1 cellular context compared by ENCODE assay signal in the genomic region with DNA sequence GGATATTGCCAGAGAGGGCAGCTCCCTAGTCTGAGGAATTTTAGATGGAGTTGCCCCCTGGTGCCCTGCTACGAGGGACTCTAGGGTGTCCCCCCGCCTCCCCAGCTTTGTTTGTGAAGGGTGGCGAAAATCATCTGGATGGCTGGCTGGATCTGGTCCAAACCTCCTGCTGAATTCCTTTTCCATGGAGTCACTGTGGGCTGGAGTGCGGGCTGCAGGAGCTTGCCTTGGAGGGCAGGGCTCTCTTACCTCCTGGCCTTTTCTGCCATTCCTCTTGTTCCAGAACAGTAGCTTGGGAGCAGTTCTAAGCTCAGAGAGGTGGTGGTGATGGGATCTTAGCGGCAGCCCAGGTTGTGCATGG.
TF ChIP-seq lines count a peak whose summit lies in the region.

No MANE protein-coding gene starts in this region.

TF ChIP-seq in HEK293, 187 proteins besides CTCF, POLR2A, EP300 and RAD21 (continued from another document and continues in another):
- TF ChIP-seq, protein P1, sequence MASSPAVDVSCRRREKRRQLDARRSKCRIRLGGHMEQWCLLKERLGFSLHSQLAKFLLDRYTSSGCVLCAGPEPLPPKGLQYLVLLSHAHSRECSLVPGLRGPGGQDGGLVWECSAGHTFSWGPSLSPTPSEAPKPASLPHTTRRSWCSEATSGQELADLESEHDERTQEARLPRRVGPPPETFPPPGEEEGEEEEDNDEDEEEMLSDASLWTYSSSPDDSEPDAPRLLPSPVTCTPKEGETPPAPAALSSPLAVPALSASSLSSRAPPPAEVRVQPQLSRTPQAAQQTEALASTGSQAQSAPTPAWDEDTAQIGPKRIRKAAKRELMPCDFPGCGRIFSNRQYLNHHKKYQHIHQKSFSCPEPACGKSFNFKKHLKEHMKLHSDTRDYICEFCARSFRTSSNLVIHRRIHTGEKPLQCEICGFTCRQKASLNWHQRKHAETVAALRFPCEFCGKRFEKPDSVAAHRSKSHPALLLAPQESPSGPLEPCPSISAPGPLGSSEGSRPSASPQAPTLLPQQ (tag by site-specific recombination; IDR thresholded peaks at IDR 0.05): 0 out of 2 replicates have a peak, but pooled peaks have one; percentile 38
- TF ChIP-seq ZNF23 (tag by site-specific recombination; IDR thresholded peaks at IDR 0.05; ENCODE audit: borderline replicate concordance) (no peak), ZFP37 (tag by site-specific recombination; IDR thresholded peaks at IDR 0.05) (no peak), ZNF530 (tag by site-specific recombination; IDR thresholded peaks at IDR 0.05; ENCODE audit: low read depth) (no peak), ZNF146 (tag by site-specific recombination; IDR thresholded peaks at IDR 0.05) (no peak), GLIS1 (tag by site-specific recombination; IDR thresholded peaks at IDR 0.05) (peak; percentile 90), SALL2 (tag by site-specific recombination; IDR thresholded peaks at IDR 0.05; ENCODE audit: borderline replicate concordance) (no peak), GLIS2 (tag by site-specific recombination; IDR thresholded peaks at IDR 0.05) (peak; percentile 74), ZNF473 (tag by site-specific recombination; IDR thresholded peaks at IDR 0.05) (no peak), ZBTB20 (tag by site-specific recombination; IDR thresholded peaks at IDR 0.05) (no peak), ZNF138 (tag by site-specific recombination; IDR thresholded peaks at IDR 0.05; ENCODE audit: borderline replicate concordance) (no peak), SCRT2 (tag by site-specific recombination; IDR thresholded peaks at IDR 0.05) (no peak), ZNF114 (tag by site-specific recombination; IDR thresholded peaks at IDR 0.05) (no peak), ZNF664 (tag by site-specific recombination; IDR thresholded peaks at IDR 0.05) (no peak), ZNF248 (tag by site-specific recombination; IDR thresholded peaks at IDR 0.05) (no peak), HOXC10 (CRISPR knock-in tag; IDR thresholded peaks at IDR 0.05) (no peak), ZNF558 (tag by site-specific recombination; IDR thresholded peaks at IDR 0.05) (no peak), ZNF19 (tag by site-specific recombination; IDR thresholded peaks at IDR 0.05; ENCODE audit: low read depth) (no peak), ZFP69B (tag by site-specific recombination; IDR thresholded peaks at IDR 0.05) (no peak), ZBTB8A (tag by site-specific recombination; IDR thresholded peaks at IDR 0.05) (no peak), ZNF140 (tag by site-specific recombination; IDR thresholded peaks at IDR 0.05) (no peak), ZNF37A (tag by site-specific recombination; IDR thresholded peaks at IDR 0.05) (no peak), ZNF529 (tag by site-specific recombination; IDR thresholded peaks at IDR 0.05; ENCODE audit: insufficient replicate concordance) (no peak), GLI4 (tag by site-specific recombination; IDR thresholded peaks at IDR 0.05) (no peak), SP2 (tag by site-specific recombination; IDR thresholded peaks at IDR 0.05) (no peak), GLI2 (tag by site-specific recombination; IDR thresholded peaks at IDR 0.05; ENCODE audit: borderline replicate concordance, low read depth) (no peak), ZNF514 (tag by site-specific recombination; IDR thresholded peaks at IDR 0.05) (no peak), ZFHX2 (tag by site-specific recombination; conservative IDR thresholded peaks at IDR 0.05) (0 out of 2 replicates have a peak, but pooled peaks have one; percentile 24), ZNF707 (tag by site-specific recombination; IDR thresholded peaks at IDR 0.05) (no peak), ZNF16 (tag by site-specific recombination; IDR thresholded peaks at IDR 0.05; ENCODE audit: low read depth) (no peak), KLF1 (tag by site-specific recombination; IDR thresholded peaks at IDR 0.05) (peak; percentile 58; the same call in 1 of the 2 replicates), ZNF701 (tag by site-specific recombination; IDR thresholded peaks at IDR 0.05) (no peak), ZNF585B (tag by site-specific recombination; IDR thresholded peaks at IDR 0.05) (no peak), ZNF266 (tag by site-specific recombination; IDR thresholded peaks at IDR 0.05; ENCODE audit: low read depth) (no peak), ZNF354C (tag by site-specific recombination; IDR thresholded peaks at IDR 0.05; ENCODE audit: borderline replicate concordance, low read depth) (no peak), ZFP3 (tag by site-specific recombination; IDR thresholded peaks at IDR 0.05; ENCODE audit: low read depth) (no peak)
- TF ChIP-seq, protein P2, sequence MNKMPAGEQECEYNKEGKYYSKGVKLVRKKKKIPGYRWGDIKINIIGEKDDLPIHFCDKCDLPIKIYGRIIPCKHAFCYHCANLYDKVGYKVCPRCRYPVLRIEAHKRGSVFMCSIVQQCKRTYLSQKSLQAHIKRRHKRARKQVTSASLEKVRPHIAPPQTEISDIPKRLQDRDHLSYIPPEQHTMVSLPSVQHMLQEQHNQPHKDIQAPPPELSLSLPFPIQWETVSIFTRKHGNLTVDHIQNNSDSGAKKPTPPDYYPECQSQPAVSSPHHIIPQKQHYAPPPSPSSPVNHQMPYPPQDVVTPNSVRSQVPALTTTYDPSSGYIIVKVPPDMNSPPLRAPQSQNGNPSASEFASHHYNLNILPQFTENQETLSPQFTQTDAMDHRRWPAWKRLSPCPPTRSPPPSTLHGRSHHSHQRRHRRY (tag by site-specific recombination; IDR thresholded peaks at IDR 0.05): no peak
- TF ChIP-seq, protein P3, sequence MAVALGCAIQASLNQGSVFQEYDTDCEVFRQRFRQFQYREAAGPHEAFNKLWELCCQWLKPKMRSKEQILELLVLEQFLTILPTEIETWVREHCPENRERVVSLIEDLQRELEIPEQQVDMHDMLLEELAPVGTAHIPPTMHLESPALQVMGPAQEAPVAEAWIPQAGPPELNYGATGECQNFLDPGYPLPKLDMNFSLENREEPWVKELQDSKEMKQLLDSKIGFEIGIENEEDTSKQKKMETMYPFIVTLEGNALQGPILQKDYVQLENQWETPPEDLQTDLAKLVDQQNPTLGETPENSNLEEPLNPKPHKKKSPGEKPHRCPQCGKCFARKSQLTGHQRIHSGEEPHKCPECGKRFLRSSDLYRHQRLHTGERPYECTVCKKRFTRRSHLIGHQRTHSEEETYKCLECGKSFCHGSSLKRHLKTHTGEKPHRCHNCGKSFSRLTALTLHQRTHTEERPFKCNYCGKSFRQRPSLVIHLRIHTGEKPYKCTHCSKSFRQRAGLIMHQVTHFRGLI (tag by site-specific recombination; IDR thresholded peaks at IDR 0.05): no peak
- TF ChIP-seq, protein P4, sequence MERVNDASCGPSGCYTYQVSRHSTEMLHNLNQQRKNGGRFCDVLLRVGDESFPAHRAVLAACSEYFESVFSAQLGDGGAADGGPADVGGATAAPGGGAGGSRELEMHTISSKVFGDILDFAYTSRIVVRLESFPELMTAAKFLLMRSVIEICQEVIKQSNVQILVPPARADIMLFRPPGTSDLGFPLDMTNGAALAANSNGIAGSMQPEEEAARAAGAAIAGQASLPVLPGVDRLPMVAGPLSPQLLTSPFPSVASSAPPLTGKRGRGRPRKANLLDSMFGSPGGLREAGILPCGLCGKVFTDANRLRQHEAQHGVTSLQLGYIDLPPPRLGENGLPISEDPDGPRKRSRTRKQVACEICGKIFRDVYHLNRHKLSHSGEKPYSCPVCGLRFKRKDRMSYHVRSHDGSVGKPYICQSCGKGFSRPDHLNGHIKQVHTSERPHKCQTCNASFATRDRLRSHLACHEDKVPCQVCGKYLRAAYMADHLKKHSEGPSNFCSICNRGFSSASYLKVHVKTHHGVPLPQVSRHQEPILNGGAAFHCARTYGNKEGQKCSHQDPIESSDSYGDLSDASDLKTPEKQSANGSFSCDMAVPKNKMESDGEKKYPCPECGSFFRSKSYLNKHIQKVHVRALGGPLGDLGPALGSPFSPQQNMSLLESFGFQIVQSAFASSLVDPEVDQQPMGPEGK (tag by site-specific recombination; IDR thresholded peaks at IDR 0.05): peak; percentile 49; the same call in 1 of the 2 replicates
- TF ChIP-seq, protein P5, sequence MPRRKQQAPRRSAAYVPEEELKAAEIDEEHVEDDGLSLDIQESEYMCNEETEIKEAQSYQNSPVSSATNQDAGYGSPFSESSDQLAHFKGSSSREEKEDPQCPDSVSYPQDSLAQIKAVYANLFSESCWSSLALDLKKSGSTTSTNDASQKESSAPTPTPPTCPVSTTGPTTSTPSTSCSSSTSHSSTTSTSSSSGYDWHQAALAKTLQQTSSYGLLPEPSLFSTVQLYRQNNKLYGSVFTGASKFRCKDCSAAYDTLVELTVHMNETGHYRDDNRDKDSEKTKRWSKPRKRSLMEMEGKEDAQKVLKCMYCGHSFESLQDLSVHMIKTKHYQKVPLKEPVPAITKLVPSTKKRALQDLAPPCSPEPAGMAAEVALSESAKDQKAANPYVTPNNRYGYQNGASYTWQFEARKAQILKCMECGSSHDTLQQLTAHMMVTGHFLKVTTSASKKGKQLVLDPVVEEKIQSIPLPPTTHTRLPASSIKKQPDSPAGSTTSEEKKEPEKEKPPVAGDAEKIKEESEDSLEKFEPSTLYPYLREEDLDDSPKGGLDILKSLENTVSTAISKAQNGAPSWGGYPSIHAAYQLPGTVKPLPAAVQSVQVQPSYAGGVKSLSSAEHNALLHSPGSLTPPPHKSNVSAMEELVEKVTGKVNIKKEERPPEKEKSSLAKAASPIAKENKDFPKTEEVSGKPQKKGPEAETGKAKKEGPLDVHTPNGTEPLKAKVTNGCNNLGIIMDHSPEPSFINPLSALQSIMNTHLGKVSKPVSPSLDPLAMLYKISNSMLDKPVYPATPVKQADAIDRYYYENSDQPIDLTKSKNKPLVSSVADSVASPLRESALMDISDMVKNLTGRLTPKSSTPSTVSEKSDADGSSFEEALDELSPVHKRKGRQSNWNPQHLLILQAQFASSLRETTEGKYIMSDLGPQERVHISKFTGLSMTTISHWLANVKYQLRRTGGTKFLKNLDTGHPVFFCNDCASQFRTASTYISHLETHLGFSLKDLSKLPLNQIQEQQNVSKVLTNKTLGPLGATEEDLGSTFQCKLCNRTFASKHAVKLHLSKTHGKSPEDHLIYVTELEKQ (tag by site-specific recombination; IDR thresholded peaks at IDR 0.05; ENCODE audit: borderline replicate concordance): no peak
- TF ChIP-seq, protein P6, sequence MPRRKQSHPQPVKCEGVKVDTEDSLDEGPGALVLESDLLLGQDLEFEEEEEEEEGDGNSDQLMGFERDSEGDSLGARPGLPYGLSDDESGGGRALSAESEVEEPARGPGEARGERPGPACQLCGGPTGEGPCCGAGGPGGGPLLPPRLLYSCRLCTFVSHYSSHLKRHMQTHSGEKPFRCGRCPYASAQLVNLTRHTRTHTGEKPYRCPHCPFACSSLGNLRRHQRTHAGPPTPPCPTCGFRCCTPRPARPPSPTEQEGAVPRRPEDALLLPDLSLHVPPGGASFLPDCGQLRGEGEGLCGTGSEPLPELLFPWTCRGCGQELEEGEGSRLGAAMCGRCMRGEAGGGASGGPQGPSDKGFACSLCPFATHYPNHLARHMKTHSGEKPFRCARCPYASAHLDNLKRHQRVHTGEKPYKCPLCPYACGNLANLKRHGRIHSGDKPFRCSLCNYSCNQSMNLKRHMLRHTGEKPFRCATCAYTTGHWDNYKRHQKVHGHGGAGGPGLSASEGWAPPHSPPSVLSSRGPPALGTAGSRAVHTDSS (tag by site-specific recombination; IDR thresholded peaks at IDR 0.05): no peak
- TF ChIP-seq, protein P7, sequence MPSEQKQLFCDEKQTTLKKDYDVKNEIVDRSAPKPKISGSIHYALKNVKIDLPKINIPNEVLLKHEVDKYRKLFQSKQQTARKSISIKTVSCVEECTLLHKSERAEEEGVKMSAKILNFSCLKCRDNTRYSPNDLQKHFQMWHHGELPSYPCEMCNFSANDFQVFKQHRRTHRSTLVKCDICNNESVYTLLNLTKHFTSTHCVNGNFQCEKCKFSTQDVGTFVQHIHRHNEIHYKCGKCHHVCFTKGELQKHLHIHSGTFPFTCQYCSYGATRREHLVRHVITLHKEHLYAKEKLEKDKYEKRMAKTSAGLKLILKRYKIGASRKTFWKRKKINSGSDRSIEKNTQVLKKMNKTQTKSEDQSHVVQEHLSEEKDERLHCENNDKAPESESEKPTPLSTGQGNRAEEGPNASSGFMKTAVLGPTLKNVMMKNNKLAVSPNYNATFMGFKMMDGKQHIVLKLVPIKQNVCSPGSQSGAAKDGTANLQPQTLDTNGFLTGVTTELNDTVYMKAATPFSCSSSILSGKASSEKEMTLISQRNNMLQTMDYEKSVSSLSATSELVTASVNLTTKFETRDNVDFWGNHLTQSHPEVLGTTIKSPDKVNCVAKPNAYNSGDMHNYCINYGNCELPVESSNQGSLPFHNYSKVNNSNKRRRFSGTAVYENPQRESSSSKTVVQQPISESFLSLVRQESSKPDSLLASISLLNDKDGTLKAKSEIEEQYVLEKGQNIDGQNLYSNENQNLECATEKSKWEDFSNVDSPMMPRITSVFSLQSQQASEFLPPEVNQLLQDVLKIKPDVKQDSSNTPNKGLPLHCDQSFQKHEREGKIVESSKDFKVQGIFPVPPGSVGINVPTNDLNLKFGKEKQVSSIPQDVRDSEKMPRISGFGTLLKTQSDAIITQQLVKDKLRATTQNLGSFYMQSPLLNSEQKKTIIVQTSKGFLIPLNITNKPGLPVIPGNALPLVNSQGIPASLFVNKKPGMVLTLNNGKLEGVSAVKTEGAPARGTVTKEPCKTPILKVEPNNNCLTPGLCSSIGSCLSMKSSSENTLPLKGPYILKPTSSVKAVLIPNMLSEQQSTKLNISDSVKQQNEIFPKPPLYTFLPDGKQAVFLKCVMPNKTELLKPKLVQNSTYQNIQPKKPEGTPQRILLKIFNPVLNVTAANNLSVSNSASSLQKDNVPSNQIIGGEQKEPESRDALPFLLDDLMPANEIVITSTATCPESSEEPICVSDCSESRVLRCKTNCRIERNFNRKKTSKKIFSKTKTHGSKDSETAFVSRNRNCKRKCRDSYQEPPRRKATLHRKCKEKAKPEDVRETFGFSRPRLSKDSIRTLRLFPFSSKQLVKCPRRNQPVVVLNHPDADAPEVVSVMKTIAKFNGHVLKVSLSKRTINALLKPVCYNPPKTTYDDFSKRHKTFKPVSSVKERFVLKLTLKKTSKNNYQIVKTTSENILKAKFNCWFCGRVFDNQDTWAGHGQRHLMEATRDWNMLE (tag by site-specific recombination; conservative IDR thresholded peaks at IDR 0.05; ENCODE audit: low read depth): no peak
- TF ChIP-seq, protein P8, sequence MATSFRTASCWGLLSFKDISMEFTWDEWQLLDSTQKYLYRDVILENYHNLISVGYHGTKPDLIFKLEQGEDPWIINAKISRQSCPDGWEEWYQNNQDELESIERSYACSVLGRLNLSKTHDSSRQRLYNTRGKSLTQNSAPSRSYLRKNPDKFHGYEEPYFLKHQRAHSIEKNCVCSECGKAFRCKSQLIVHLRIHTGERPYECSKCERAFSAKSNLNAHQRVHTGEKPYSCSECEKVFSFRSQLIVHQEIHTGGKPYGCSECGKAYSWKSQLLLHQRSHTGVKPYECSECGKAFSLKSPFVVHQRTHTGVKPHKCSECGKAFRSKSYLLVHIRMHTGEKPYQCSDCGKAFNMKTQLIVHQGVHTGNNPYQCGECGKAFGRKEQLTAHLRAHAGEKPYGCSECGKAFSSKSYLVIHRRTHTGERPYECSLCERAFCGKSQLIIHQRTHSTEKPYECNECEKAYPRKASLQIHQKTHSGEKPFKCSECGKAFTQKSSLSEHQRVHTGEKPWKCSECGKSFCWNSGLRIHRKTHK (tag by site-specific recombination; IDR thresholded peaks at IDR 0.05): no peak
- TF ChIP-seq, protein P9, sequence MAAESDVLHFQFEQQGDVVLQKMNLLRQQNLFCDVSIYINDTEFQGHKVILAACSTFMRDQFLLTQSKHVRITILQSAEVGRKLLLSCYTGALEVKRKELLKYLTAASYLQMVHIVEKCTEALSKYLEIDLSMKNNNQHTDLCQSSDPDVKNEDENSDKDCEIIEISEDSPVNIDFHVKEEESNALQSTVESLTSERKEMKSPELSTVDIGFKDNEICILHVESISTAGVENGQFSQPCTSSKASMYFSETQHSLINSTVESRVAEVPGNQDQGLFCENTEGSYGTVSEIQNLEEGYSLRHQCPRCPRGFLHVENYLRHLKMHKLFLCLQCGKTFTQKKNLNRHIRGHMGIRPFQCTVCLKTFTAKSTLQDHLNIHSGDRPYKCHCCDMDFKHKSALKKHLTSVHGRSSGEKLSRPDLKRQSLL (tag by site-specific recombination; IDR thresholded peaks at IDR 0.05): no peak
